25 cellular contexts compared by ENCODE assay signal in genomic region chr1:220828211-220828553, GRCh38. TPM values are rescaled to one million over a fixed set of nuclear protein-coding genes. Genes with fewer than 3 reads are reported as not detected.
A peak's percentile ranks its signal among the peaks of the same experiment; 100 is the strongest.
DNase-seq lines count a peak whose midpoint lies in the region; ATAC-seq and TF ChIP-seq lines count a peak whose summit lies in the region.
"Had no signal": no experiment of that assay in that cellular context is flagged by ENCODE, and none has a peak within 500 bp of the region (broad histone marks: within the 10 kb centered on the region; RNA-seq: fewer than 3 reads in every experiment).

No MANE protein-coding gene starts in this region.

- H3K27ac ChIP-seq in left ventricle myocardium inferior (replicated peaks) (no peak overlapping the region), lower lobe of right lung (no peak overlapping the region), thyroid gland (no peak overlapping the region), spleen (no peak overlapping the region)
- H3K27ac ChIP-seq: BLaER1 treated with 17β-estradiol and CSF1 and Interleukin-3, amounts not matched to agents 10 nM and 100 nM; HL-60; SJCRH30 had no signal

- H3K4me3 ChIP-seq in left ventricle myocardium inferior, result no peak overlapping the region
- H3K4me3 ChIP-seq in lower lobe of right lung, result no peak overlapping the region
- H3K4me3 ChIP-seq in thyroid gland (replicated peaks in 1 of 3), result no peak overlapping the region
- no peak overlapping the region for H3K4me3 ChIP-seq in spleen
- H3K4me3 ChIP-seq: BLaER1 treated with 17β-estradiol and CSF1 and Interleukin-3, amounts not matched to agents 10 nM and 100 nM; GM12878; SJCRH30 had no signal

- H3K4me1 ChIP-seq in left ventricle myocardium inferior, result peaks cover 39% of the 10 kb centered on the region
- peaks cover 25% of the 10 kb centered on the region for H3K4me1 ChIP-seq in lower lobe of right lung
- peaks cover 20 to 27% of the 10 kb centered on the region in 2 donors for H3K4me1 ChIP-seq in thyroid gland
- peaks cover 0 to 6% (median 0%) of the 10 kb centered on the region in 6 donors for H3K4me1 ChIP-seq in spleen
- H3K4me1 ChIP-seq: SJCRH30 had no signal

- no peak for TF ChIP-seq POLR2A in thyroid gland (IDR thresholded peaks at IDR 0.05)
- no peak for TF ChIP-seq POLR2A in spleen (IDR thresholded peaks at IDR 0.05)

- H3K9me3 ChIP-seq in left ventricle myocardium inferior (replicated peaks) (no peaks in the 10 kb centered on the region), lower lobe of right lung (no peaks in the 10 kb centered on the region), thyroid gland (no peaks in the 10 kb centered on the region), spleen (peaks cover 0 to 5% (median 0%) of the 10 kb centered on the region in 8 donors)
- H3K9me3 ChIP-seq: SJCRH30 had no signal

- no peak for TF ChIP-seq CTCF in left ventricle myocardium inferior (IDR thresholded peaks at IDR 0.05; ENCODE audit: borderline replicate concordance)
- no peak for TF ChIP-seq CTCF in lower lobe of right lung (IDR thresholded peaks at IDR 0.05)
- TF ChIP-seq CTCF in thyroid gland (IDR thresholded peaks at IDR 0.05), result no peak
- TF ChIP-seq CTCF in spleen (IDR thresholded peaks at IDR 0.05 in 8 of 11, conservative IDR thresholded peaks at IDR 0.05 in 3 of 11), result no peak

- no peaks in the 10 kb centered on the region for H3K36me3 ChIP-seq in left ventricle myocardium inferior
- H3K36me3 ChIP-seq in lower lobe of right lung, result no peaks in the 10 kb centered on the region
- H3K36me3 ChIP-seq in thyroid gland, result no peaks in the 10 kb centered on the region
- H3K36me3 ChIP-seq in spleen, result peaks cover 0 to 13% (median 0%) of the 10 kb centered on the region in 6 donors
- H3K36me3 ChIP-seq: BLaER1 treated with 17β-estradiol and CSF1 and Interleukin-3, amounts not matched to agents 10 nM and 100 nM; SJCRH30 had no signal

- WGBS in thyroid gland, 2 donors, result 56 to 69% methylated on average over 4 of the region's 4 CpGs
- WGBS in spleen, 5 donors, result 89 to 95% (median 91%) methylated on average over 4 of the region's 4 CpGs

- peak; percentile 40 for ATAC-seq in Right ventricle myocardium inferior
- peak; percentile 39 for ATAC-seq in left ventricle myocardium superior
- peak; percentile 55 to 58 for ATAC-seq in lower lobe of right lung
- ATAC-seq in SK-N-SH treated with all-trans-retinoic acid at 6 μM for 48 hours, result no peak
- ATAC-seq in HG03354 (IDR thresholded peaks at IDR 0.05; ENCODE audit: poor library complexity, severe bottlenecking, unreplicated experiment), result no peak
- ATAC-seq: CD8-positive, alpha-beta T cell; GM12878; Panc1 had no signal

- no peak for DNase-seq in Right ventricle myocardium inferior (ENCODE audit: missing footprints)
- DNase-seq in left ventricle myocardium inferior, result no peak
- DNase-seq in left ventricle myocardium superior, result no peak
- no peak for DNase-seq in lower lobe of right lung
- peak; percentile 27 for DNase-seq in thyroid gland
- no peak for DNase-seq in spleen
- DNase-seq: 8988T; CD8-positive, alpha-beta T cell; DND-41; H7; HFFc6; KBM-7; NCI-H1092; NCI-H1436; NCI-H187 treated with DMSO at 0.1 percent for 48 hours; NCI-H2107; NK-92 treated with Interleukin-12 subunit alpha and Interleukin-12 subunit beta, amount 100 ng/mL, for 24 hours; SJCRH30 had no signal

- intact Hi-C loops in Right ventricle myocardium inferior (cut with DNase I) (no loop called here), left ventricle myocardium inferior (cut with micrococcal nuclease) (no loop called here), left ventricle myocardium superior (cut with micrococcal nuclease) (no loop called here), lower lobe of right lung (cut with DNase I) (no loop called here), thyroid gland (cut with DNase I) (no loop called here), spleen (cut with DNase I; ENCODE audit: low total_unique reads) (no loop called here)

- H3K27me3 ChIP-seq in left ventricle myocardium inferior (ENCODE audit: low read depth), result no peaks in the 10 kb centered on the region
- H3K27me3 ChIP-seq in lower lobe of right lung (ENCODE audit: low read depth), result no peaks in the 10 kb centered on the region
- no peaks in the 10 kb centered on the region for H3K27me3 ChIP-seq in thyroid gland
- peaks cover 0 to 9% (median 0%) of the 10 kb centered on the region in 7 donors for H3K27me3 ChIP-seq in spleen (replicated peaks in 1 of 7)
- H3K27me3 ChIP-seq: BLaER1 treated with 17β-estradiol and CSF1 and Interleukin-3, amounts not matched to agents 10 nM and 100 nM; SJCRH30 had no signal

TF ChIP-seq in SK-N-SH treated with all-trans-retinoic acid at 6 μM for 48 hours, 23 proteins besides CTCF, POLR2A, EP300 and RAD21:
- TF ChIP-seq, protein P1, sequence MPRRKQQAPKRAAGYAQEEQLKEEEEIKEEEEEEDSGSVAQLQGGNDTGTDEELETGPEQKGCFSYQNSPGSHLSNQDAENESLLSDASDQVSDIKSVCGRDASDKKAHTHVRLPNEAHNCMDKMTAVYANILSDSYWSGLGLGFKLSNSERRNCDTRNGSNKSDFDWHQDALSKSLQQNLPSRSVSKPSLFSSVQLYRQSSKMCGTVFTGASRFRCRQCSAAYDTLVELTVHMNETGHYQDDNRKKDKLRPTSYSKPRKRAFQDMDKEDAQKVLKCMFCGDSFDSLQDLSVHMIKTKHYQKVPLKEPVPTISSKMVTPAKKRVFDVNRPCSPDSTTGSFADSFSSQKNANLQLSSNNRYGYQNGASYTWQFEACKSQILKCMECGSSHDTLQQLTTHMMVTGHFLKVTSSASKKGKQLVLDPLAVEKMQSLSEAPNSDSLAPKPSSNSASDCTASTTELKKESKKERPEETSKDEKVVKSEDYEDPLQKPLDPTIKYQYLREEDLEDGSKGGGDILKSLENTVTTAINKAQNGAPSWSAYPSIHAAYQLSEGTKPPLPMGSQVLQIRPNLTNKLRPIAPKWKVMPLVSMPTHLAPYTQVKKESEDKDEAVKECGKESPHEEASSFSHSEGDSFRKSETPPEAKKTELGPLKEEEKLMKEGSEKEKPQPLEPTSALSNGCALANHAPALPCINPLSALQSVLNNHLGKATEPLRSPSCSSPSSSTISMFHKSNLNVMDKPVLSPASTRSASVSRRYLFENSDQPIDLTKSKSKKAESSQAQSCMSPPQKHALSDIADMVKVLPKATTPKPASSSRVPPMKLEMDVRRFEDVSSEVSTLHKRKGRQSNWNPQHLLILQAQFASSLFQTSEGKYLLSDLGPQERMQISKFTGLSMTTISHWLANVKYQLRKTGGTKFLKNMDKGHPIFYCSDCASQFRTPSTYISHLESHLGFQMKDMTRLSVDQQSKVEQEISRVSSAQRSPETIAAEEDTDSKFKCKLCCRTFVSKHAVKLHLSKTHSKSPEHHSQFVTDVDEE (CRISPR knock-in tag; IDR thresholded peaks at IDR 0.05), result no peak
- TF ChIP-seq, protein P2, sequence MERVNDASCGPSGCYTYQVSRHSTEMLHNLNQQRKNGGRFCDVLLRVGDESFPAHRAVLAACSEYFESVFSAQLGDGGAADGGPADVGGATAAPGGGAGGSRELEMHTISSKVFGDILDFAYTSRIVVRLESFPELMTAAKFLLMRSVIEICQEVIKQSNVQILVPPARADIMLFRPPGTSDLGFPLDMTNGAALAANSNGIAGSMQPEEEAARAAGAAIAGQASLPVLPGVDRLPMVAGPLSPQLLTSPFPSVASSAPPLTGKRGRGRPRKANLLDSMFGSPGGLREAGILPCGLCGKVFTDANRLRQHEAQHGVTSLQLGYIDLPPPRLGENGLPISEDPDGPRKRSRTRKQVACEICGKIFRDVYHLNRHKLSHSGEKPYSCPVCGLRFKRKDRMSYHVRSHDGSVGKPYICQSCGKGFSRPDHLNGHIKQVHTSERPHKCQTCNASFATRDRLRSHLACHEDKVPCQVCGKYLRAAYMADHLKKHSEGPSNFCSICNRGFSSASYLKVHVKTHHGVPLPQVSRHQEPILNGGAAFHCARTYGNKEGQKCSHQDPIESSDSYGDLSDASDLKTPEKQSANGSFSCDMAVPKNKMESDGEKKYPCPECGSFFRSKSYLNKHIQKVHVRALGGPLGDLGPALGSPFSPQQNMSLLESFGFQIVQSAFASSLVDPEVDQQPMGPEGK (CRISPR knock-in tag; IDR thresholded peaks at IDR 0.05; ENCODE audit: borderline replicate concordance), result no peak
- TF ChIP-seq CREB5 (CRISPR knock-in tag; IDR thresholded peaks at IDR 0.05; ENCODE audit: low read depth) (no peak), ZC3H10 (CRISPR knock-in tag; IDR thresholded peaks at IDR 0.05) (no peak), ZFP30 (CRISPR knock-in tag; IDR thresholded peaks at IDR 0.05) (no peak), RARB (CRISPR knock-in tag; IDR thresholded peaks at IDR 0.05) (no peak), ZFP3 (CRISPR knock-in tag; IDR thresholded peaks at IDR 0.05) (no peak), ESRRG (CRISPR knock-in tag; IDR thresholded peaks at IDR 0.05) (no peak), TOX (CRISPR knock-in tag; IDR thresholded peaks at IDR 0.05; ENCODE audit: borderline replicate concordance) (no peak)

RNA-seq across cellular contexts. Expression of gene MTARC1, which starts 41.5 kb away (rescaled TPM):
- 7.9 TPM for total RNA-seq in Right ventricle myocardium inferior
- 8.3 TPM for total RNA-seq in left ventricle myocardium inferior
- 3.5 TPM for total RNA-seq in left ventricle myocardium superior
- total RNA-seq in lower lobe of right lung, result 37.6 TPM
- 10 to 100 TPM; 44.0 to 96.5 (median 59.7) TPM for total RNA-seq in thyroid gland
- total RNA-seq in spleen, result 10 to 100 TPM in 4 of 7 donors, 1 to 10 TPM in 3; 4.6 to 17.3 (median 10.1) TPM
- 1 to 10 TPM; 3.2 to 6.0 (median 3.4) TPM for polyA plus RNA-seq in spleen
- total RNA-seq: CD8-positive, alpha-beta T cell had no signal

RNA-seq across cellular contexts. Expression of gene HLX, which starts 51.1 kb away (rescaled TPM):
- total RNA-seq in Right ventricle myocardium inferior, result 5.0 TPM
- total RNA-seq in left ventricle myocardium inferior, result 3.5 TPM
- total RNA-seq in left ventricle myocardium superior, result 4.0 TPM
- total RNA-seq in lower lobe of right lung, result 18.5 TPM
- total RNA-seq in thyroid gland, result 1 to 10 TPM; 3.1 to 5.1 (median 4.2) TPM
- total RNA-seq in spleen, result 10 to 100 TPM; 12.4 to 36.1 (median 17.5) TPM
- polyA plus RNA-seq in spleen, result 10 to 100 TPM in 2 of 3 donors, 1 to 10 TPM in 1; 6.9 to 13.7 (median 12.7) TPM
- total RNA-seq: CD8-positive, alpha-beta T cell; HT-29 had no signal

Comparison
In these comparisons a context has a peak if more than half of its experiments do, and no peak if none do; other contexts are left out.
1. ATAC-seq: peak in Right ventricle myocardium inferior (single experiment), left ventricle myocardium superior (single experiment) and lower lobe of right lung (2 of 2); none in SK-N-SH treated with all-trans-retinoic acid at 6 μM for 48 hours (single experiment) and HG03354 (single experiment).
2. DNase-seq: peak in thyroid gland (2 of 2); none in Right ventricle myocardium inferior (single experiment), left ventricle myocardium inferior (single experiment), left ventricle myocardium superior (single experiment), lower lobe of right lung (single experiment) and spleen (single experiment).